Comparison of ENCODE assay signal across 10 cellular contexts in genomic region chr4:35534946-35535345, GRCh38.
"Had no signal": no experiment of that assay in that cellular context is flagged by ENCODE, and none has a peak within 500 bp of the region (broad histone marks: within the 10 kb centered on the region; RNA-seq: fewer than 3 reads in every experiment).

No MANE protein-coding gene starts in this region.

- DNase-seq: H9, HCEC 1CT, IMR-90, Karpas-422, KBM-7 had no signal

- H3K9ac ChIP-seq: KMS-11 had no signal

- FAIRE-seq: H1, H54, HTR-8/SVneo had no signal

- H3K4me2 ChIP-seq: GM23338, KMS-11 had no signal

- H3K4me3 ChIP-seq: GM23338 had no signal

- ATAC-seq: GM23338 had no signal

- H3K27ac ChIP-seq: KMS-11 had no signal

- H2AFZ ChIP-seq: GM23338 had no signal
